ENCODE assay signal across 1 cellular context in genomic region chr10:60972181-60972580, GRCh38. TPM values are rescaled to one million over a fixed set of nuclear protein-coding genes. Genes with fewer than 3 reads are reported as not detected.
"Had no signal": no experiment of that assay in that cellular context is flagged by ENCODE, and none has a peak within 500 bp of the region (broad histone marks: within the 10 kb centered on the region; RNA-seq: fewer than 3 reads in every experiment).

No MANE protein-coding gene starts in this region.

RNA-seq across cellular contexts. Expression of gene RHOBTB1, which starts 28.2 kb away (rescaled TPM):
- total RNA-seq: OCI-LY7 had no signal
